ENCODE assay signal across 9 cellular contexts in the genomic region with DNA sequence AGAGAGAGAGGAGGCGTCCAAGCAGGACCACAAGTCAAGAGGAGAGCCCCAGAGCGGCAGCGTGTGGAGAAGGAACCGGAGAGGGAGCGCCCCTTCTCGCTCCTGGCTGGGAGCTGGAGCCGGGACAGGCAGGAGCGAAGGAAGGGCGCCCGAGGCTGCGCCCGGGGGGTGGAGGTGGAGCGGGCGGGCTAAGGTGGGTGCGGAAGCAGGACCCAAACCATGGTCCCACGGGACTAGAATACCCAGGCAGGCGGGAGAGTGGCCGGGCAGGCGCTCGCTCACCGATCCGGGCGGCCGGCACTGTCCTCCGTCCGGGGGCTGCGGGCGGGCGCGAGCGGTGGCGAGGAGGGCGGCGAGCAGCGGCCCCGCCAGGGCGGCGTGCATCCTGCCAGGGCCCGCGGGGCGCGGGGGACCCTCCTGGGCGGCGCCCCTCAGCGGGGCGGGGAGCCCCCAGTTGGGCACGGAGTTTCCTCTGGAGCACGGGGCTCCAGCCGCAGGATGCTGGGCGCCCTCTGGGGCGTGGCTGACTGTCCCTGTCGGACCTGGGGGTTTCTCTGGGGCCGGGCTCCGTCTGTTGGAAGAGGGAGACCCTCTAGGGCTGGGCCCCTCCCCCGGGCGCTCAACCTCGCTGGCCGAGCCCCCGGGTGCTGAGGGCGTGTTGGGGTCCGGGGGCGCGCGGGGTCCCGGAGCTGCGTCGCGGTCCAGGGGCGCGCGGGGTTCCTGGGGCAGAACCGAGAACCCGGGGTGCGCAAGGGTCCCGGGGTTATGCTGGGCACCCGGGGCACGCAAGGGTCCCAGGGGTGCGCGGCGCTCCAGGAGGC. TPM values are rescaled to one million over a fixed set of nuclear protein-coding genes. Genes with fewer than 3 reads are reported as not detected.
A peak's percentile ranks its signal among the peaks of the same experiment; 100 is the strongest.
DNase-seq lines count a peak whose midpoint lies in the region; ATAC-seq, FAIRE-seq and TF ChIP-seq lines count a peak whose summit lies in the region.
"Had no signal": no experiment of that assay in that cellular context is flagged by ENCODE, and none has a peak within 500 bp of the region (broad histone marks: within the 10 kb centered on the region; RNA-seq: fewer than 3 reads in every experiment).

No MANE protein-coding gene starts in this region.

- TF ChIP-seq CTCF in brain (conservative IDR thresholded peaks at IDR 0.05) = no peak

- no peaks in the 10 kb centered on the region for H3K36me3 ChIP-seq in subcutaneous abdominal adipose tissue (ENCODE audit: control insufficient read depth in 5 of 5, insufficient read depth in 5 of 5, low read length in 5 of 5)

- H3K4me1 Mint-ChIP-seq in brain = peaks cover 43% of the 10 kb centered on the region

- no peaks in the 10 kb centered on the region for H3K9me3 Mint-ChIP-seq in brain

- DNase-seq in NCI-H2227 (lab: John Stamatoyannopoulos, UW; ENCODE audit: unreplicated experiment) (peak; percentile 27), NCI-H2227 treated with DMSO at 0.1 percent for 48 hours (lab: John Stamatoyannopoulos, UW) (no peak), left lobe of liver (ENCODE audit: low spot score) (no peak), SKM-1 treated with dmso at 0.1 percent for 144 hours (lab: John Stamatoyannopoulos, UW; ENCODE audit: unreplicated experiment) (no peak), MV-4-11 (lab: John Stamatoyannopoulos, UW) (no peak), GM12891 (ENCODE audit: insufficient read length, low spot score) (no peak)

- H3K27ac ChIP-seq in subcutaneous abdominal adipose tissue (ENCODE audit: low read depth, low read length) = no peak overlapping the region

- peak; percentile 39 for ATAC-seq in left lobe of liver

- TF ChIP-seq POLR2A in GM12891 (IDR thresholded peaks at IDR 0.05; ENCODE audit: low read depth, low read length) = no peak

- H3K9me3 ChIP-seq in subcutaneous abdominal adipose tissue (ENCODE audit: control insufficient read depth in 5 of 5, low read length in 5 of 5) = no peaks in the 10 kb centered on the region

- peak overlapping the region in 3 of 5 experiments; percentile 5 to 82 (median 56) for H3K27ac Mint-ChIP-seq in brain

- no peak for FAIRE-seq in GM12891 (lab: Jason Lieb, UNC)

- no peaks in the 10 kb centered on the region for H3K36me3 Mint-ChIP-seq in brain

- peak overlapping the region in 3 of 5 donors; percentile 32 to 43 (median 38) for H3K4me3 ChIP-seq in subcutaneous abdominal adipose tissue (ENCODE audit: low read depth in 1 of 5, low read length in 5 of 5)

- no peak overlapping the region for H3K9ac ChIP-seq in subcutaneous abdominal adipose tissue (ENCODE audit: low read length in 5 of 5)

- peaks cover 6 to 24% (median 17%) of the 10 kb centered on the region in 5 donors for H3K4me1 ChIP-seq in subcutaneous abdominal adipose tissue (ENCODE audit: control insufficient read depth in 5 of 5, insufficient read depth in 5 of 5, low read length in 5 of 5)

- peaks cover 62% of the 10 kb centered on the region for H3K27me3 Mint-ChIP-seq in brain

- H3K4me3 Mint-ChIP-seq in brain = peak overlapping the region; percentile 79 to 96 (median 85)

- H3K27me3 ChIP-seq in subcutaneous abdominal adipose tissue (ENCODE audit: control insufficient read depth in 5 of 5, insufficient read depth in 4 of 5, low read length in 5 of 5) = peaks cover 5 to 51% (median 42%) of the 10 kb centered on the region in 5 donors

TF ChIP-seq in GM12891, 5 proteins besides CTCF, POLR2A, EP300 and RAD21:
- TF ChIP-seq TAF1 (IDR thresholded peaks at IDR 0.05; ENCODE audit: low read depth, low read length) = no peak

RNA-seq across cellular contexts. Expression of a gene that starts 0.6 kb away (rescaled TPM):
- polyA plus RNA-seq in brain (ENCODE audit: insufficient read depth, low read depth, low replicate concordance) = 0.17 TPM
- 15.1 TPM for total RNA-seq in left lobe of liver
- polyA plus RNA-seq in GM12891 (2012; ENCODE audit: low read depth, missing spikeins) = not detected
- total RNA-seq: HT1080 had no signal
